In the genomic region with DNA sequence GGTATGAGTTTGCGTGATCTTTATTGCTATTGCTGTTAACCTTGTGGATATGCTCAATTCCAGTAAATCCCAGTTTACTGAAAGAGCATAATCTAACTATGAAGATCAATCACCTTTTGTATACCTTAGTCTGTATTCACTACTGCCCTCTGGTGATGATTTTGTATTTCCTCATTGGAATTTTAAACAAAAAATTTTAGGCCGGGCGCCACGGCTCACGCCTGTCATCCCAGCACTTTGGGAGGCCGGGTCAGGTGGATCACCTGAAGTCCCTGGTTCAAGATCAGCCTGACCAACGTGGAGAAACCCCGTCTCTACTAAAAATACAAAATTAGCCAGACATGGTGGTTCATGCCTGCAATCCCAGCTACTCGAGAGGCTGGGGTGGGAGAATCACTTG, we compare ENCODE assay signal across 14 cellular contexts. TPM values are rescaled to one million over a fixed set of nuclear protein-coding genes. Genes with fewer than 3 reads are reported as not detected.
DNase-seq lines count a peak whose midpoint lies in the region; ATAC-seq, FAIRE-seq and TF ChIP-seq lines count a peak whose summit lies in the region.
"Had no signal": no experiment of that assay in that cellular context is flagged by ENCODE, and none has a peak within 500 bp of the region (broad histone marks: within the 10 kb centered on the region; RNA-seq: fewer than 3 reads in every experiment).

No MANE protein-coding gene starts in this region.

- FAIRE-seq in GM12878 (lab: Jason Lieb, UNC) = no peak
- FAIRE-seq: colon, H54 had no signal

- SMC1A ChIA-PET in GM12878 (lab: Charles Lee; ENCODE audit: uncharacterized antibody, unreplicated experiment) = no interaction called here

- H2AFZ ChIP-seq in HCT116 (ENCODE audit: low read depth, low read length, poor library complexity, severe bottlenecking) = no peak overlapping the region
- H2AFZ ChIP-seq in GM12878 (ENCODE audit: control insufficient read depth, low read depth, low read length) = no peak overlapping the region

- in situ Hi-C loops in GM12878 (cut with MboI) = no loop called here

- H3K27me3 ChIP-seq in HCT116 (ENCODE audit: insufficient read depth, low read length) (no peaks in the 10 kb centered on the region), GM12878 (replicated peaks in 1 of 2; ENCODE audit: control insufficient read depth in 2 of 2, insufficient read depth in 2 of 2, low read length in 1 of 2) (no peaks in the 10 kb centered on the region), lower lobe of right lung (ENCODE audit: low read depth) (no peaks in the 10 kb centered on the region)

- H3K9ac ChIP-seq in HCT116 (ENCODE audit: low read length) (no peak overlapping the region), GM12878 (ENCODE audit: control insufficient read depth, insufficient read depth, low read length) (no peak overlapping the region)

- H3K9me3 ChIP-seq in HCT116 (ENCODE audit: control insufficient read depth in 1 of 2, insufficient read depth in 1 of 2, low read depth in 1 of 2, low read length in 2 of 2) (no peaks in the 10 kb centered on the region), GM12878 (replicated peaks; ENCODE audit: control insufficient read depth, insufficient read depth, low read length) (no peaks in the 10 kb centered on the region), lower lobe of right lung (no peaks in the 10 kb centered on the region)

- TF ChIP-seq CTCF in CD14-positive monocyte (IDR thresholded peaks at IDR 0.05) = peak; percentile 8
- peak; percentile 24 to 53 (median 38); a peak in 5 of 6 replicates for TF ChIP-seq CTCF in HCT116 (IDR thresholded peaks at IDR 0.05 in 2 of 3, conservative IDR thresholded peaks at IDR 0.05 in 1 of 3; ENCODE audit: borderline replicate concordance in 1 of 3, insufficient read depth in 1 of 3, low read depth in 2 of 3, low read length in 2 of 3)
- peak in 2 of 3 experiments; percentile 12 to 19; a peak in 2 of 6 replicates for TF ChIP-seq CTCF in GM12878 (IDR thresholded peaks at IDR 0.05 in 2 of 3, conservative IDR thresholded peaks at IDR 0.05 in 1 of 3; ENCODE audit: control insufficient read depth in 2 of 3, extremely low read depth in 1 of 3, insufficient read depth in 1 of 3, low read depth in 3 of 3, low read length in 3 of 3)
- peak; percentile 12 for TF ChIP-seq CTCF in lower lobe of right lung (IDR thresholded peaks at IDR 0.05)

- no peaks in the 10 kb centered on the region for H3K9me2 ChIP-seq in HCT116 (ENCODE audit: insufficient read depth)

- peaks cover 6 to 7% of the 10 kb centered on the region in 2 experiments; a peak in 3 of 4 replicates for H3K4me1 ChIP-seq in HCT116 (ENCODE audit: control insufficient read depth in 1 of 2, insufficient read depth in 2 of 2, low read length in 2 of 2)
- H3K4me1 ChIP-seq in GM12878 (ENCODE audit: control insufficient read depth, insufficient read depth, low read length) = no peaks in the 10 kb centered on the region
- peaks cover 15% of the 10 kb centered on the region for H3K4me1 ChIP-seq in lower lobe of right lung

- H4K20me1 ChIP-seq in HCT116 (ENCODE audit: insufficient read depth) (no peaks in the 10 kb centered on the region), GM12878 (ENCODE audit: control insufficient read depth, insufficient read depth) (no peaks in the 10 kb centered on the region)

- TF ChIP-seq POLR2A in HCT116 (IDR thresholded peaks at IDR 0.05; ENCODE audit: borderline replicate concordance, extremely low read depth, insufficient read depth, insufficient read length) = no peak
- no peak for TF ChIP-seq POLR2A in GM12878 (IDR thresholded peaks at IDR 0.05; ENCODE audit: low read depth, low read length)

- H3K79me2 ChIP-seq in HCT116 (ENCODE audit: insufficient read depth, low read length) = peaks cover 8% of the 10 kb centered on the region; the same call in 1 of the 2 replicates
- peaks cover 17% of the 10 kb centered on the region for H3K79me2 ChIP-seq in GM12878 (ENCODE audit: control insufficient read depth, insufficient read depth, low read length)

- ATAC-seq in HCT116 (peak; percentile 51), GM12878 (no peak), lower lobe of right lung (no peak), HG02759 (IDR thresholded peaks at IDR 0.05; ENCODE audit: unreplicated experiment) (no peak), GM18519 (IDR thresholded peaks at IDR 0.05; ENCODE audit: low FRiP score, unreplicated experiment) (no peak)
- ATAC-seq: stimulated activated naive CD8-positive, alpha-beta T cell treated with anti-CD3 and anti-CD28 coated beads, Interleukin-15, Interleukin-2, amounts not matched to agents 100 U/mL and 50 U/mL, for 24 hours had no signal

- peaks cover 0 to 12% of the 10 kb centered on the region in 2 donors for H3K36me3 Mint-ChIP-seq in CD14-positive monocyte

- DNase-seq in CD14-positive monocyte (ENCODE audit: low spot score) = no peak
- DNase-seq in HCT116 (ENCODE audit: low read depth, low spot score) = no peak
- no peak for DNase-seq in GM12878 (ENCODE audit: low read depth, low spot score)
- no peak for DNase-seq in lower lobe of right lung
- no peak for DNase-seq in LoVo (ENCODE audit: low spot score)
- DNase-seq in NOMO-1 treated with DMSO at 0.1 percent for 48 hours (lab: John Stamatoyannopoulos, UW; ENCODE audit: unreplicated experiment) = no peak
- DNase-seq: EL; NCI-H1092 treated with DMSO at 0.1 percent for 48 hours; stimulated activated naive CD8-positive, alpha-beta T cell treated with anti-CD3 and anti-CD28 coated beads, Interleukin-15, Interleukin-2, amounts not matched to agents 100 U/mL and 50 U/mL, for 24 hours had no signal

- no peak overlapping the region for H3K27ac ChIP-seq in HCT116 (ENCODE audit: low read depth, low read length)
- H3K27ac ChIP-seq in GM12878 (ENCODE audit: control insufficient read depth, insufficient read depth) = no peak overlapping the region
- no peak overlapping the region for H3K27ac ChIP-seq in lower lobe of right lung

- no TSS peak for BruUV-seq in HCT116 (replicated peaks; lab: Mats Ljungman, UMichigan)
- no TSS peak for BruUV-seq in GM12878 (replicated peaks; lab: Mats Ljungman, UMichigan)

- no peaks in the 10 kb centered on the region for H3K9me3 Mint-ChIP-seq in CD14-positive monocyte
- H3K9me3 Mint-ChIP-seq: activated T-helper 2 cell treated with anti-CD3 and anti-CD28 coated beads, Interferon-gamma antibody, Interleukin-2, Interleukin-4, amounts not matched to agents 10 μg/mL and 5 μg/mL and 100 μg/mL, durations not matched to agents 14 hours and 24 hours and 36 hours had no signal

- peaks cover 10% of the 10 kb centered on the region for H3K4me1 Mint-ChIP-seq in CD14-positive monocyte

- WGBS in GM12878 (ENCODE audit: insufficient coverage, insufficient replicate concordance, low lambda C conversion rate, missing lambda C conversion rate) = 86% methylated on average over 9 of the region's 9 CpGs

- peaks cover 0 to 2% (median 0%) of the 10 kb centered on the region in 3 donors for H3K27me3 Mint-ChIP-seq in CD14-positive monocyte (ENCODE audit: low read depth in 3 of 3)

- intact Hi-C loops in CD14-positive monocyte (cut with micrococcal nuclease) (no loop called here), HCT116 (cut with micrococcal nuclease) (loop anchor here (10.0 kb wide), 1 partner anchor 776 kb away; no protein-coding TSS in a partner anchor), GM12878 (cut with micrococcal nuclease; ENCODE audit: unreplicated experiment) (loop anchor here (10.0 kb wide), 1 partner anchor 394 kb away; no protein-coding TSS in a partner anchor), lower lobe of right lung (cut with DNase I) (no loop called here)

- H3K27ac Mint-ChIP-seq in CD14-positive monocyte = no peak overlapping the region
- H3K27ac Mint-ChIP-seq: activated T-helper 2 cell treated with anti-CD3 and anti-CD28 coated beads, Interferon-gamma antibody, Interleukin-2, Interleukin-4, amounts not matched to agents 10 μg/mL and 5 μg/mL and 100 μg/mL, durations not matched to agents 14 hours and 24 hours and 36 hours had no signal

- TF ChIP-seq RAD21 in HCT116 (IDR thresholded peaks at IDR 0.05; ENCODE audit: low read depth) (peak; percentile 52), GM12878 (IDR thresholded peaks at IDR 0.05; ENCODE audit: insufficient read depth, low read depth, low read length) (no peak)

- POLR2A ChIA-PET in HCT116 (lab: Charles Lee) = no interaction called here
- POLR2A ChIA-PET in GM12878 (lab: Charles Lee) = no interaction called here

- no peak overlapping the region for H3K4me2 ChIP-seq in HCT116 (ENCODE audit: low read length)
- H3K4me2 ChIP-seq in GM12878 (ENCODE audit: control insufficient read depth, insufficient read depth) = no peak overlapping the region

- no peak overlapping the region for H3K4me3 Mint-ChIP-seq in CD14-positive monocyte

- no peak for TF ChIP-seq EP300 in GM12878 (IDR thresholded peaks at IDR 0.05; ENCODE audit: borderline replicate concordance in 1 of 2, control insufficient read depth in 1 of 2, low read depth in 2 of 2, low read length in 2 of 2)

- H3K4me3 ChIP-seq in HCT116 (replicated peaks in 1 of 2; ENCODE audit: low read depth in 1 of 2, low read length in 2 of 2) = no peak overlapping the region
- H3K4me3 ChIP-seq in GM12878 = no peak overlapping the region
- no peak overlapping the region for H3K4me3 ChIP-seq in lower lobe of right lung

- H3K36me3 ChIP-seq in HCT116 (ENCODE audit: control insufficient read depth in 1 of 2, insufficient read depth in 2 of 2, low read length in 2 of 2) = no peaks in the 10 kb centered on the region
- H3K36me3 ChIP-seq in GM12878 (ENCODE audit: control insufficient read depth in 2 of 2, insufficient read depth in 2 of 2, low read length in 1 of 2) = no peaks in the 10 kb centered on the region
- no peaks in the 10 kb centered on the region for H3K36me3 ChIP-seq in lower lobe of right lung

- RAD21 ChIA-PET in HCT116 (lab: Charles Lee; ENCODE audit: low non-redundant PET in 1 of 2, low total read pairs in 2 of 2, uncharacterized antibody in 2 of 2, unreplicated experiment in 2 of 2) (no interaction called here), GM12878 (lab: Charles Lee; ENCODE audit: unreplicated experiment) (interaction anchor here (0.6 to 0.7 kb wide), 2 partner anchors 218 to 665 kb away, joined by 3 read pairs; no protein-coding TSS in a partner anchor)

- CTCF ChIA-PET in HCT116 (lab: Charles Lee) = no interaction called here
- CTCF ChIA-PET in GM12878 (lab: Yijun Ruan, JAX) = interaction anchor here (0.6 to 1.2 kb wide), 3 partner anchors 253 to 499 kb away, joined by 3 to 6 read pairs (median 3); no protein-coding TSS in a partner anchor

RNA-seq across cellular contexts. Expression of gene COMMD1, which starts 5.1 kb away (rescaled TPM):
- 10 to 100 TPM; 70.7 to 82.1 TPM for polyA plus RNA-seq in CD14-positive monocyte
- total RNA-seq in HCT116 (2021; ENCODE audit: unreplicated experiment) = 16.1 TPM
- 11.7 and 14.7 TPM in 2 replicates for polyA plus RNA-seq in HCT116 (2012)
- total RNA-seq in GM12878 (2013; cell fraction: nucleolus; rRNA removed) = 72.5 and 75.3 TPM in 2 replicates
- 39.7 and 42.8 TPM in 2 replicates for total RNA-seq in GM12878 (2014; rRNA removed)
- 50.3 and 52.4 TPM in 2 replicates for total RNA-seq in GM12878 (2014; rRNA removed; fragmentation: Illumina TruSeq; extraction: Trizol)
- total RNA-seq in GM12878 (2021) = 40.8 and 48.2 TPM in 2 replicates
- polyA plus RNA-seq in GM12878 (2011; ENCODE audit: low read depth) = 150 TPM
- polyA plus RNA-seq in GM12878 (2011; rRNA removed) = 53.3 and 54.9 TPM in 2 replicates
- 40.1 and 42.1 TPM in 2 replicates for polyA plus RNA-seq in GM12878 (2011; cell fraction: cytosol; rRNA removed)
- polyA plus RNA-seq in GM12878 (2011; cell fraction: nucleus; rRNA removed) = 22.2 and 25.7 TPM in 2 replicates
- polyA plus RNA-seq in GM12878 (2012) = 50.4 and 85.0 TPM in 2 replicates
- 50.2 and 51.0 TPM in 2 replicates for polyA plus RNA-seq in GM12878 (2014; fragmentation: Illumina TruSeq; extraction: Trizol)
- 100 to 1,000 TPM; 190 to 210 TPM for polyA plus RNA-seq in GM12878 (2014; fragmentation: Nextera tagmentation; extraction: Ambion mirVana)
- 45.9 and 54.1 TPM in 2 replicates for polyA plus RNA-seq in GM12878 (2014; rRNA removed)
- 10 to 100 TPM; 94.3 to 99.4 TPM for polyA plus RNA-seq in GM12878 (2016; fragmentation: Nextera tagmentation; extraction: Ambion mirVana)
- polyA minus RNA-seq in GM12878 (2011; rRNA and poly(A)+ RNA removed) = 21.6 and 25.3 TPM in 2 replicates
- polyA minus RNA-seq in GM12878 (2011; cell fraction: cytosol; rRNA and poly(A)+ RNA removed) = 9.1 and 10.6 TPM in 2 replicates
- 15.7 and 23.7 TPM in 2 replicates for polyA minus RNA-seq in GM12878 (2011; cell fraction: nucleus; rRNA and poly(A)+ RNA removed)
- 26.6 TPM for total RNA-seq in lower lobe of right lung

RNA-seq across cellular contexts. Expression of gene CCT4, which starts 22.1 kb away (rescaled TPM):
- 10 to 100 TPM; 73.1 to 78.1 TPM for polyA plus RNA-seq in CD14-positive monocyte
- 316 TPM for total RNA-seq in HCT116 (2021; ENCODE audit: unreplicated experiment)
- polyA plus RNA-seq in HCT116 (2012) = 134 and 185 TPM in 2 replicates
- total RNA-seq in GM12878 (2013; cell fraction: nucleolus; rRNA removed) = 43.5 and 47.2 TPM in 2 replicates
- total RNA-seq in GM12878 (2014; rRNA removed) = 224 and 233 TPM in 2 replicates
- 241 TPM in 2 replicates for total RNA-seq in GM12878 (2014; rRNA removed; fragmentation: Illumina TruSeq; extraction: Trizol)
- 246 TPM in 2 replicates for total RNA-seq in GM12878 (2021)
- polyA plus RNA-seq in GM12878 (2011; ENCODE audit: low read depth) = 108 TPM
- 190 and 302 TPM in 2 replicates for polyA plus RNA-seq in GM12878 (2011; rRNA removed)
- 103 and 116 TPM in 2 replicates for polyA plus RNA-seq in GM12878 (2011; cell fraction: cytosol; rRNA removed)
- polyA plus RNA-seq in GM12878 (2011; cell fraction: nucleus; rRNA removed) = 69.1 and 93.2 TPM in 2 replicates
- 148 and 149 TPM in 2 replicates for polyA plus RNA-seq in GM12878 (2012)
- 199 and 227 TPM in 2 replicates for polyA plus RNA-seq in GM12878 (2014; fragmentation: Illumina TruSeq; extraction: Trizol)
- polyA plus RNA-seq in GM12878 (2014; fragmentation: Nextera tagmentation; extraction: Ambion mirVana) = 100 to 1,000 TPM in 1 of 2 experiments, 10 to 100 TPM in 1; 76.6 to 179 TPM
- polyA plus RNA-seq in GM12878 (2014; rRNA removed) = 179 and 192 TPM in 2 replicates
- 100 to 1,000 TPM; 306 to 320 TPM for polyA plus RNA-seq in GM12878 (2016; fragmentation: Nextera tagmentation; extraction: Ambion mirVana)
- 113 and 124 TPM in 2 replicates for polyA minus RNA-seq in GM12878 (2011; rRNA and poly(A)+ RNA removed)
- polyA minus RNA-seq in GM12878 (2011; cell fraction: cytosol; rRNA and poly(A)+ RNA removed) = 76.3 and 96.6 TPM in 2 replicates
- 36.1 and 52.0 TPM in 2 replicates for polyA minus RNA-seq in GM12878 (2011; cell fraction: nucleus; rRNA and poly(A)+ RNA removed)
- 95.7 TPM for total RNA-seq in lower lobe of right lung

RNA-seq across cellular contexts. Expression of gene FAM161A, which starts 56.7 kb away (rescaled TPM):
- polyA plus RNA-seq in CD14-positive monocyte = under 1 TPM in 1 of 2 donors, not detected in 1; 0.25 TPM
- total RNA-seq in HCT116 (2021; ENCODE audit: unreplicated experiment) = 7.3 TPM
- polyA plus RNA-seq in HCT116 (2012) = 1.1 and 1.7 TPM in 2 replicates
- total RNA-seq in GM12878 (2013; cell fraction: nucleolus; rRNA removed) = 21.5 and 21.9 TPM in 2 replicates
- total RNA-seq in GM12878 (2014; rRNA removed) = 5.8 and 7.5 TPM in 2 replicates
- total RNA-seq in GM12878 (2014; rRNA removed; fragmentation: Illumina TruSeq; extraction: Trizol) = 11.9 and 13.5 TPM in 2 replicates
- total RNA-seq in GM12878 (2021) = 6.9 and 7.0 TPM in 2 replicates
- polyA plus RNA-seq in GM12878 (2011; ENCODE audit: low read depth) = 2.6 TPM
- polyA plus RNA-seq in GM12878 (2011; rRNA removed) = 2.2 and 3.3 TPM in 2 replicates
- polyA plus RNA-seq in GM12878 (2011; cell fraction: cytosol; rRNA removed) = 0.84 and 0.88 TPM in 2 replicates
- polyA plus RNA-seq in GM12878 (2011; cell fraction: nucleus; rRNA removed) = 1.1 and 2.2 TPM in 2 replicates
- polyA plus RNA-seq in GM12878 (2012) = 4.6 and 5.4 TPM in 2 replicates
- 12.2 and 18.4 TPM in 2 replicates for polyA plus RNA-seq in GM12878 (2014; fragmentation: Illumina TruSeq; extraction: Trizol)
- polyA plus RNA-seq in GM12878 (2014; fragmentation: Nextera tagmentation; extraction: Ambion mirVana) = 1 to 10 TPM; 4.3 to 5.4 TPM
- polyA plus RNA-seq in GM12878 (2014; rRNA removed) = 9.7 and 10.7 TPM in 2 replicates
- 10 to 100 TPM; 10.2 to 10.6 TPM for polyA plus RNA-seq in GM12878 (2016; fragmentation: Nextera tagmentation; extraction: Ambion mirVana)
- 1.1 and 1.6 TPM in 2 replicates for polyA minus RNA-seq in GM12878 (2011; rRNA and poly(A)+ RNA removed)
- 0.42 and 1.1 TPM in 2 replicates for polyA minus RNA-seq in GM12878 (2011; cell fraction: cytosol; rRNA and poly(A)+ RNA removed)
- 0.86 and 1.2 TPM in 2 replicates for polyA minus RNA-seq in GM12878 (2011; cell fraction: nucleus; rRNA and poly(A)+ RNA removed)
- total RNA-seq in lower lobe of right lung = 2.6 TPM

Comparison
In these comparisons a context has a peak if more than half of its experiments do, and no peak if none do; other contexts are left out.
1. intact Hi-C loops: an anchor here in HCT116 (10.0 kb wide) and GM12878 (10.0 kb wide); none called in CD14-positive monocyte and lower lobe of right lung.